In genomic region chr6:32968770-32969684, GRCh38 we compare ENCODE assay signal across 8 cellular contexts. TPM values are rescaled to one million over a fixed set of nuclear protein-coding genes. Genes with fewer than 3 reads are reported as not detected.
DNase-seq lines count a peak whose midpoint lies in the region.

No MANE protein-coding gene starts in this region.

- peaks cover 6% of the 10 kb centered on the region for H3K4me1 ChIP-seq in iPS-18a (ENCODE audit: control insufficient read depth, low read depth, low read length)

- peak; percentile 78 for DNase-seq in COR-L47 (lab: John Stamatoyannopoulos, UW)
- peak; percentile 78 for DNase-seq in H4 (ENCODE audit: low spot score)
- DNase-seq in NCI-H146 (lab: John Stamatoyannopoulos, UW): peak; percentile 87
- DNase-seq in UCSD-AML1 (lab: John Stamatoyannopoulos, UW; ENCODE audit: unreplicated experiment): peak; percentile 95
- DNase-seq in brain pericyte (ENCODE audit: low read depth, low spot score): peak; percentile 55
- DNase-seq in skeletal muscle cell (ENCODE audit: low read depth): peak; percentile 57
- no peak for DNase-seq in superior temporal gyrus (ENCODE audit: extremely low spot score)

- H3K27ac ChIP-seq in iPS-18a (ENCODE audit: low read length): peak overlapping the region; percentile 100

- H3K9me3 ChIP-seq in iPS-18a (ENCODE audit: control insufficient read depth, low read depth, low read length): no peaks in the 10 kb centered on the region

- H3K27me3 ChIP-seq in iPS-18a (ENCODE audit: control insufficient read depth, insufficient read depth, low read length): no peaks in the 10 kb centered on the region

- H3K4me3 ChIP-seq in iPS-18a (ENCODE audit: low read length) (peak overlapping the region; percentile 89), skeletal muscle cell (ENCODE audit: low read depth, low read length) (peak overlapping the region; percentile 84)

- peaks cover 19% of the 10 kb centered on the region for H3K36me3 ChIP-seq in iPS-18a (ENCODE audit: control insufficient read depth, low read depth, low read length)

- peak overlapping the region; percentile 98 for H3K9ac ChIP-seq in iPS-18a (ENCODE audit: low read length)

RNA-seq across cellular contexts. Expression of gene BRD2, which starts 0.6 kb away (rescaled TPM):
- 52.2 and 57.6 TPM in 2 replicates for total RNA-seq in H4 (2014; rRNA removed; shearing (Covaris generic))

RNA-seq across cellular contexts. Expression of gene HLA-DMA, which starts 16.1 kb away (rescaled TPM):
- total RNA-seq in H4 (2014; rRNA removed; shearing (Covaris generic)): 10.3 and 13.0 TPM in 2 replicates

RNA-seq across cellular contexts. Expression of gene HLA-DMB, which starts 28.2 kb away (rescaled TPM):
- total RNA-seq in H4 (2014; rRNA removed; shearing (Covaris generic)): 4.5 and 4.6 TPM in 2 replicates

RNA-seq across cellular contexts. Expression of gene HLA-DOA, which starts 40.4 kb away (rescaled TPM):
- total RNA-seq in H4 (2014; rRNA removed; shearing (Covaris generic)): 0.14 TPM in 1 of 2 replicates, not detected in the other
